Comparison of ENCODE assay signal across 8 cellular contexts in genomic region chr19:39843919-39844793, GRCh38. TPM values are rescaled to one million over a fixed set of nuclear protein-coding genes. Genes with fewer than 3 reads are reported as not detected.
DNase-seq lines count a peak whose midpoint lies in the region; TF ChIP-seq lines count a peak whose summit lies in the region.

No MANE protein-coding gene starts in this region.

- H3K27me3 ChIP-seq in BJ (ENCODE audit: control insufficient read depth, insufficient read depth, low read length) (no peaks in the 10 kb centered on the region), uterus (no peaks in the 10 kb centered on the region)

- intact Hi-C loops in uterus (cut with DNase I; ENCODE audit: low total_unique reads): no loop called here

- no peak for TF ChIP-seq POLR2A in uterus (IDR thresholded peaks at IDR 0.05)

- POLR2A ChIA-PET in BJ (lab: Charles Lee): no interaction called here

- H3K4me1 ChIP-seq in uterus: no peaks in the 10 kb centered on the region

- no peak for DNase-seq in BJ (ENCODE audit: low read depth)
- peak; percentile 73 for DNase-seq in GM12865 (ENCODE audit: low read depth)
- peak; percentile 54 for DNase-seq in NCI-H69 (lab: John Stamatoyannopoulos, UW)
- DNase-seq in astrocyte of the hippocampus (ENCODE audit: low read depth, low spot score): peak; percentile 64
- DNase-seq in kidney glomerular epithelial cell (lab: John Stamatoyannopoulos, UW): peak; percentile 38
- no peak for DNase-seq in uterus
- DNase-seq in T1000 (lab: John Stamatoyannopoulos, UW): no peak
- DNase-seq in activated CD8-positive, alpha-beta memory T cell treated with anti-CD3 and anti-CD28 coated beads, Interleukin-2, amount 50 U/mL, for 4 hours: no peak

- peak; percentile 74 for TF ChIP-seq CTCF in BJ (IDR thresholded peaks at IDR 0.05; ENCODE audit: insufficient read depth, low read depth, low read length)
- TF ChIP-seq CTCF in GM12865 (IDR thresholded peaks at IDR 0.05; ENCODE audit: insufficient read depth, low read depth, low read length, missing control alignments): peak; percentile 68
- peak; percentile 36 to 66 (median 52) for TF ChIP-seq CTCF in uterus (IDR thresholded peaks at IDR 0.05)

- CTCF ChIA-PET in BJ (lab: Yijun Ruan, JAX): interaction anchor here (0.6 to 7.8 kb wide), 25 partner anchors 8 to 1395 kb away, joined by 3 to 104 read pairs (median 5); partner anchors contain the start of genes DYRK1B, PSMC4 and ZNF780A

- no peaks in the 10 kb centered on the region for H3K9me3 ChIP-seq in uterus

- H3K4me3 ChIP-seq in BJ (ENCODE audit: low read depth, low read length) (no peak overlapping the region), GM12865 (ENCODE audit: low read depth, low read length) (peak overlapping the region; percentile 67), uterus (no peak overlapping the region)

- no peak overlapping the region for H3K27ac ChIP-seq in uterus

- peaks cover 6% of the 10 kb centered on the region; the same call in 1 of the 2 replicates for H3K36me3 ChIP-seq in BJ (ENCODE audit: control insufficient read depth, insufficient read depth, low read length)
- no peaks in the 10 kb centered on the region for H3K36me3 ChIP-seq in uterus

RNA-seq across cellular contexts. Expression of gene FBL, which starts 2.0 kb away (rescaled TPM):
- polyA plus RNA-seq in BJ (2011; rRNA removed): 228 and 372 TPM in 2 replicates
- 129 and 226 TPM in 2 replicates for polyA minus RNA-seq in BJ (2011; rRNA and poly(A)+ RNA removed)
- 100 to 1,000 TPM in 3 of 4 donors, 10 to 100 TPM in 1; 71.7 to 327 (median 277) TPM for total RNA-seq in uterus

RNA-seq across cellular contexts. Expression of gene DYRK1B, which starts 10.2 kb away (rescaled TPM):
- polyA plus RNA-seq in BJ (2011; rRNA removed): 6.6 and 8.4 TPM in 2 replicates
- 15.1 and 17.1 TPM in 2 replicates for polyA minus RNA-seq in BJ (2011; rRNA and poly(A)+ RNA removed)
- total RNA-seq in uterus: 10 to 100 TPM in 2 of 4 donors, 1 to 10 TPM in 2; 1.3 to 15.0 (median 10.1) TPM

Comparison
In these comparisons a context has a peak if more than half of its experiments do, and no peak if none do; other contexts are left out.
1. DNase-seq: peak in GM12865 (single experiment), NCI-H69 (single experiment), astrocyte of the hippocampus (single experiment) and kidney glomerular epithelial cell (single experiment); none in BJ (single experiment), uterus (0 of 2), T1000 (single experiment) and activated CD8-positive, alpha-beta memory T cell treated with anti-CD3 and anti-CD28 coated beads, Interleukin-2, amount 50 U/mL, for 4 hours (single experiment).
2. Peak in every context shown above with its lines, with median percentiles within 50 percentile points of each other: CTCF ChIP-seq.